Comparison of ENCODE assay signal across 9 cellular contexts in the genomic region with DNA sequence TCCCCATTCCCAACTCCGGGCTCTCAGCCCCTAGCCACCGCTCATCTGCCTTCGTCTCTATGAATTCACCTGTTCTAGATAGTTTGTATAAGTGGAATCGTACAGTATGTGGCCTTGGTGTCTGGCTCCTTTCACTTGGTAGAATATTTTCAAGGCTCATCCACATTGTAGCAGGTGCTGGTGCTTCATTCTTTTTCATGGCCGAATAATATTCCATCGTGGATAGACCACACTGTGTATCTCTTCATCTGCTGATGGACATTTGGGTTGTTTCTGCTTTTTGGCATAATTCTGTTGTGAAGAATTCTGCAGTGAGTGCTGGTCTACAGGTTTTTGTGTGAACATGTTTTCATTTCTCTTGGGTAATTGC.
DNase-seq lines count a peak whose midpoint lies in the region; ATAC-seq, FAIRE-seq and TF ChIP-seq lines count a peak whose summit lies in the region.
"Had no signal": no experiment of that assay in that cellular context is flagged by ENCODE, and none has a peak within 500 bp of the region (broad histone marks: within the 10 kb centered on the region; RNA-seq: fewer than 3 reads in every experiment).

No MANE protein-coding gene starts in this region.

- peaks cover 57 to 95% (median 77%) of the 10 kb centered on the region in 4 donors for H3K4me1 Mint-ChIP-seq in CD4-positive, alpha-beta memory T cell
- peaks cover 78 to 93% of the 10 kb centered on the region in 2 donors for H3K4me1 Mint-ChIP-seq in natural killer cell

- WGBS in HUES64 = 95% methylated on average over 6 of the region's 6 CpGs
- 80% methylated on average over 6 of the region's 6 CpGs for WGBS in K562 (ENCODE audit: insufficient coverage, low coverage, missing lambda C conversion rate)

- H3K36me3 ChIP-seq in CD4-positive, alpha-beta memory T cell (ENCODE audit: insufficient read depth, low read length) = peaks cover 20% of the 10 kb centered on the region
- H3K36me3 ChIP-seq in HUES64 (ENCODE audit: insufficient read depth, low read length) (peaks cover 10% of the 10 kb centered on the region; the same call in 1 of the 2 replicates), K562 (ENCODE audit: control insufficient read depth, insufficient read depth, low read length) (peaks cover 11% of the 10 kb centered on the region; the same call in 1 of the 3 replicates)

- H3K79me2 ChIP-seq in K562 (ENCODE audit: control insufficient read depth, insufficient read depth, low read length) = peaks cover 77% of the 10 kb centered on the region

- H2AFZ ChIP-seq in K562 (ENCODE audit: low read depth, low read length) = no peak overlapping the region

- H3K27me3 ChIP-seq in CD4-positive, alpha-beta memory T cell (ENCODE audit: insufficient read depth, low read length) = no peaks in the 10 kb centered on the region
- H3K27me3 ChIP-seq in HUES64 (ENCODE audit: insufficient read depth, low read length) (no peaks in the 10 kb centered on the region), K562 (ENCODE audit: control insufficient read depth in 2 of 2, insufficient read depth in 2 of 2, low read length in 2 of 2) (no peaks in the 10 kb centered on the region)

- no TSS peak for BruUV-seq in K562 (replicated peaks; lab: Mats Ljungman, UMichigan)

- H3K4me3 ChIP-seq in CD4-positive, alpha-beta memory T cell (ENCODE audit: low read length in 2 of 2) = peak overlapping the region; percentile 6 to 47
- H3K4me3 ChIP-seq in HUES64 (ENCODE audit: low read length) = no peak overlapping the region; the same call in 1 of the 2 replicates
- no peak overlapping the region for H3K4me3 ChIP-seq in K562

- H3K4me3 Mint-ChIP-seq in CD4-positive, alpha-beta memory T cell = peak overlapping the region; percentile 80 to 90 (median 84)
- H3K4me3 Mint-ChIP-seq in natural killer cell = peak overlapping the region; percentile 77

- H3K9me3 Mint-ChIP-seq in CD4-positive, alpha-beta memory T cell = peaks cover 0 to 2% (median 0%) of the 10 kb centered on the region in 8 donors
- peaks cover 0 to 3% of the 10 kb centered on the region in 2 donors for H3K9me3 Mint-ChIP-seq in natural killer cell

- H3K9ac ChIP-seq in HUES64 (ENCODE audit: low read depth, low read length) (no peak overlapping the region), K562 (ENCODE audit: insufficient read depth in 1 of 2, low read depth in 2 of 2, low read length in 2 of 2) (no peak overlapping the region)

- no peak for FAIRE-seq in K562 (lab: Jason Lieb, UNC)

- H3K27me3 Mint-ChIP-seq in CD4-positive, alpha-beta memory T cell = no peaks in the 10 kb centered on the region
- no peaks in the 10 kb centered on the region for H3K27me3 Mint-ChIP-seq in natural killer cell (ENCODE audit: low read depth in 2 of 2)

- TF ChIP-seq RAD21 in K562 (CRISPR knock-in tag; conservative IDR thresholded peaks at IDR 0.05 in 1 of 2, IDR thresholded peaks at IDR 0.05 in 1 of 2) = no peak

- H3K4me2 ChIP-seq in K562 (ENCODE audit: insufficient read depth, low read length) = no peak overlapping the region; the same call in 1 of the 2 replicates

- peak overlapping the region; percentile 83 to 97 (median 85) for H3K27ac Mint-ChIP-seq in CD4-positive, alpha-beta memory T cell
- H3K27ac Mint-ChIP-seq in natural killer cell = peak overlapping the region; percentile 92 to 97

- peaks cover 99% of the 10 kb centered on the region for H3K4me1 ChIP-seq in CD4-positive, alpha-beta memory T cell (ENCODE audit: insufficient read depth, low read length)
- peaks cover 40% of the 10 kb centered on the region for H3K4me1 ChIP-seq in HUES64 (ENCODE audit: insufficient read depth, low read length)
- H3K4me1 ChIP-seq in K562 (replicated peaks in 1 of 2; ENCODE audit: control insufficient read depth in 2 of 2, insufficient read depth in 2 of 2, low read length in 2 of 2) = peaks cover 22 to 38% of the 10 kb centered on the region in 2 experiments

- no peaks in the 10 kb centered on the region for H3K9me3 ChIP-seq in CD4-positive, alpha-beta memory T cell (ENCODE audit: control insufficient read depth in 1 of 2, low read length in 2 of 2)
- H3K9me3 ChIP-seq in HUES64 (ENCODE audit: insufficient read depth, low read depth, low read length) = no peaks in the 10 kb centered on the region
- H3K9me3 ChIP-seq in K562 (replicated peaks; ENCODE audit: control insufficient read depth, insufficient read depth, low read depth, low read length) = no peaks in the 10 kb centered on the region

- intact Hi-C loops in CD4-positive, alpha-beta memory T cell (cut with micrococcal nuclease) = loop anchor here (1.0 to 5.0 kb wide), 4 partner anchors 8 to 33 kb away; no protein-coding TSS in a partner anchor
- intact Hi-C loops in K562 (cut with micrococcal nuclease) = no loop called here
- intact Hi-C loops in natural killer cell (cut with micrococcal nuclease) = loop anchor here (1.0 to 2.0 kb wide), 2 partner anchors 14 to 61 kb away; no protein-coding TSS in a partner anchor

- ATAC-seq in K562 (no peak), natural killer cell (no peak)

- POLR2A ChIA-PET in CD4-positive, alpha-beta memory T cell (lab: Charles Lee; ENCODE audit: partially characterized antibody) = interaction anchor here (0.7 to 71.9 kb wide), 7 partner anchors 8 to 136 kb away, joined by 3 to 6031 read pairs (median 14); no protein-coding TSS in a partner anchor
- POLR2A ChIA-PET in K562 (lab: Yijun Ruan, JAX) = interaction anchor here (0.6 to 1.6 kb wide), 2 partner anchors 11 to 501 kb away, joined by 3 to 5 read pairs; no protein-coding TSS in a partner anchor

- TF ChIP-seq POLR2A in K562 (conservative IDR thresholded peaks at IDR 0.05) = no peak

- no peak for DNase-seq in CD4-positive, alpha-beta memory T cell
- DNase-seq in K562 (ENCODE audit: extremely low read depth in 1 of 4, low spot score in 3 of 4) = no peak
- DNase-seq in natural killer cell = no peak
- DNase-seq in NCI-H2196 treated with DMSO at 0.1 percent for 48 hours (lab: John Stamatoyannopoulos, UW; ENCODE audit: unreplicated experiment) = no peak
- no peak for DNase-seq in anterior cingulate cortex (lab: John Stamatoyannopoulos, UW)
- no peak for DNase-seq in superior temporal gyrus (ENCODE audit: extremely low spot score)
- DNase-seq in RPMI8226 = no peak
- DNase-seq: foreskin melanocyte had no signal

- CTCF ChIA-PET in CD4-positive, alpha-beta memory T cell (lab: Charles Lee; ENCODE audit: partially characterized antibody) = interaction anchor here (1.6 to 2.4 kb wide), 4 partner anchors 11 to 35 kb away, joined by 5 to 10 read pairs (median 6); no protein-coding TSS in a partner anchor
- CTCF ChIA-PET in K562 (lab: Yijun Ruan, JAX; ENCODE audit: low intra/inter-chr PET ratio) = no interaction called here

- no peak for TF ChIP-seq CTCF in K562 (IDR thresholded peaks at IDR 0.05 in 2 of 3, conservative IDR thresholded peaks at IDR 0.05 in 1 of 3; ENCODE audit: insufficient read depth in 2 of 3, low read depth in 1 of 3, low read length in 3 of 3)
- no peak for TF ChIP-seq CTCF in natural killer cell (IDR thresholded peaks at IDR 0.05)

- peak overlapping the region; percentile 50 for H3K27ac ChIP-seq in CD4-positive, alpha-beta memory T cell (ENCODE audit: low read depth, low read length)
- H3K27ac ChIP-seq in HUES64 (ENCODE audit: low read depth, low read length) (peak overlapping the region; percentile 74), K562 (ENCODE audit: extremely low read depth, low read depth, low read length) (peak overlapping the region; percentile 40; the same call in 1 of the 3 replicates)

- peaks cover 11% of the 10 kb centered on the region; the same call in 1 of the 2 replicates for H4K20me1 ChIP-seq in K562 (replicated peaks; ENCODE audit: control insufficient read depth, insufficient read depth, low read length)

- TF ChIP-seq EP300 in K562 (IDR thresholded peaks at IDR 0.05; ENCODE audit: low read length) = no peak

- no peaks in the 10 kb centered on the region for H3K9me1 ChIP-seq in K562 (ENCODE audit: control insufficient read depth, insufficient read depth, low read length)

- in situ Hi-C loops in K562 (cut with MboI) = no loop called here

- peaks cover 34 to 51% of the 10 kb centered on the region in 2 donors for H3K36me3 Mint-ChIP-seq in CD4-positive, alpha-beta memory T cell
- no peaks in the 10 kb centered on the region for H3K36me3 Mint-ChIP-seq in natural killer cell

TF ChIP-seq in K562, 482 proteins besides CTCF, POLR2A, EP300 and RAD21 (continues in another document):
- TF ChIP-seq TBP (optimal IDR thresholded peaks at IDR 0.05; ENCODE audit: low read depth, low read length) (no peak), ZNF134 (CRISPR knock-in tag; conservative IDR thresholded peaks at IDR 0.05) (peak; percentile 70), ZNF146 (CRISPR knock-in tag; IDR thresholded peaks at IDR 0.05; ENCODE audit: unreplicated experiment) (peak; percentile 94), MNT (conservative IDR thresholded peaks at IDR 0.05) (no peak)

Comparison
In these comparisons a context has a peak if more than half of its experiments do, and no peak if none do; other contexts are left out.
1. H3K4me3 ChIP-seq: peak in CD4-positive, alpha-beta memory T cell (2 of 2); none in HUES64 (single experiment) and K562 (single experiment).
2. Peak in every context shown above with its lines, with median percentiles within 50 percentile points of each other: H3K27ac ChIP-seq.